8 cellular contexts compared by ENCODE assay signal in genomic region chr1:43293896-43294760, GRCh38. TPM values are rescaled to one million over a fixed set of nuclear protein-coding genes. Genes with fewer than 3 reads are reported as not detected.
DNase-seq lines count a peak whose midpoint lies in the region; ATAC-seq and TF ChIP-seq lines count a peak whose summit lies in the region.
"Had no signal": no experiment of that assay in that cellular context is flagged by ENCODE, and none has a peak within 500 bp of the region (broad histone marks: within the 10 kb centered on the region; RNA-seq: fewer than 3 reads in every experiment).

No MANE protein-coding gene starts in this region.

- H3K27me3 ChIP-seq in Peyer's patch (no peaks in the 10 kb centered on the region), stomach (no peaks in the 10 kb centered on the region)

- H3K4me3 ChIP-seq in Peyer's patch (no peak overlapping the region), stomach (no peak overlapping the region)

- DNase-seq in Peyer's patch (peak in 2 of 3 donors; percentile 63 to 76), fibroblast of peridontal ligament (ENCODE audit: extremely low read depth) (peak; percentile 49), stomach (no peak), SIG-M5 treated with dmso at 0.1 percent for 504 hours (lab: John Stamatoyannopoulos, UW; ENCODE audit: unreplicated experiment) (no peak)
- DNase-seq: activated CD4-positive, alpha-beta T cell treated with anti-CD3 and anti-CD28 coated beads for 1 hour; KG1 had no signal

- H3K36me3 ChIP-seq in Peyer's patch (no peaks in the 10 kb centered on the region), stomach (no peaks in the 10 kb centered on the region)

- TF ChIP-seq EP300 in stomach (IDR thresholded peaks at IDR 0.05): no peak

- ATAC-seq in HG02588 (IDR thresholded peaks at IDR 0.05; ENCODE audit: unreplicated experiment): no peak
- no peak for ATAC-seq in HG03342 (IDR thresholded peaks at IDR 0.05; ENCODE audit: unreplicated experiment)

- intact Hi-C loops in stomach (cut with DNase I; ENCODE audit: low total_unique reads): no loop called here

- TF ChIP-seq POLR2A in Peyer's patch (IDR thresholded peaks at IDR 0.05): no peak
- TF ChIP-seq POLR2A in stomach (IDR thresholded peaks at IDR 0.05): no peak

- WGBS in stomach, 5 donors: 71 to 83% (median 82%) methylated on average over 7 of the region's 7 CpGs

- peaks cover 0 to 29% (median 0%) of the 10 kb centered on the region in 4 donors for H3K4me1 ChIP-seq in Peyer's patch
- H3K4me1 ChIP-seq in stomach: peaks cover 16 to 37% (median 26%) of the 10 kb centered on the region in 4 donors

- H3K9me3 ChIP-seq in Peyer's patch (no peaks in the 10 kb centered on the region), stomach (no peaks in the 10 kb centered on the region)

- no peak for TF ChIP-seq CTCF in Peyer's patch (IDR thresholded peaks at IDR 0.05)
- no peak for TF ChIP-seq CTCF in stomach (IDR thresholded peaks at IDR 0.05)

- H3K27ac ChIP-seq in Peyer's patch (peak overlapping the region in 2 of 4 donors; percentile 54 to 66), stomach (peak overlapping the region in 4 of 5 donors; percentile 40 to 76 (median 73))

RNA-seq across cellular contexts. Expression of gene TIE1, which starts 6.7 kb away (rescaled TPM):
- total RNA-seq in Peyer's patch (10 to 100 TPM in 2 of 4 donors, 1 to 10 TPM in 2; 5.6 to 38.8 (median 8.9) TPM), stomach (10 to 100 TPM in 4 of 5 donors, not detected in 1; 13.8 to 36.2 (median 16.4) TPM)
- 1 to 10 TPM; 2.1 to 5.8 (median 3.1) TPM for polyA plus RNA-seq in stomach

RNA-seq across cellular contexts. Expression of gene C1orf210, which starts 8.7 kb away (rescaled TPM):
- total RNA-seq in Peyer's patch (10 to 100 TPM in 3 of 4 donors, 1 to 10 TPM in 1; 4.1 to 80.9 (median 74.4) TPM), stomach (10 to 100 TPM in 2 of 5 donors, 1 to 10 TPM in 2, not detected in 1; 4.3 to 24.3 (median 11.6) TPM)
- 10 to 100 TPM in 2 of 3 donors, 1 to 10 TPM in 1; 7.7 to 34.4 (median 20.2) TPM for polyA plus RNA-seq in stomach

RNA-seq across cellular contexts. Expression of gene TMEM125, which starts 24.3 kb away (rescaled TPM):
- total RNA-seq in Peyer's patch (10 to 100 TPM; 14.0 to 87.7 (median 74.8) TPM), stomach (10 to 100 TPM in 3 of 5 donors, 1 to 10 TPM in 2; 7.0 to 41.9 (median 13.6) TPM)
- polyA plus RNA-seq in stomach: 10 to 100 TPM; 19.2 to 38.8 (median 26.5) TPM

RNA-seq across cellular contexts. Expression of gene MPL, which starts 43.5 kb away (rescaled TPM):
- total RNA-seq in Peyer's patch (not detected), stomach (not detected)
- polyA plus RNA-seq in stomach: not detected

Comparison
In these comparisons a context has a peak if more than half of its experiments do, and no peak if none do; other contexts are left out.
1. DNase-seq: peak in Peyer's patch (2 of 3) and fibroblast of peridontal ligament (single experiment); none in stomach (single experiment) and SIG-M5 treated with dmso at 0.1 percent for 504 hours (single experiment).